In genomic region chr14:93017898-93018297, GRCh38 we compare ENCODE assay signal across 15 cellular contexts.
DNase-seq lines count a peak whose midpoint lies in the region; ATAC-seq and TF ChIP-seq lines count a peak whose summit lies in the region.
"Had no signal": no experiment of that assay in that cellular context is flagged by ENCODE, and none has a peak within 500 bp of the region (broad histone marks: within the 10 kb centered on the region; RNA-seq: fewer than 3 reads in every experiment).

No MANE protein-coding gene starts in this region.

- H3K36me3 ChIP-seq in body of pancreas (replicated peaks in 1 of 2; ENCODE audit: insufficient read depth in 1 of 2, low read depth in 2 of 2) (no peaks in the 10 kb centered on the region), sigmoid colon (peaks cover 0 to 17% (median 7%) of the 10 kb centered on the region in 4 donors)

- ATAC-seq in body of pancreas = no peak
- ATAC-seq in HG02763 (IDR thresholded peaks at IDR 0.05; ENCODE audit: unreplicated experiment) = no peak

- DNase-seq in G401 (ENCODE audit: low spot score) (peak; percentile 64), body of pancreas (no peak), sigmoid colon (no peak), NCI-H748 treated with DMSO at 0.1 percent for 48 hours (lab: John Stamatoyannopoulos, UW) (no peak), NCI-H2171 treated with DMSO at 0.1 percent for 48 hours (lab: John Stamatoyannopoulos, UW) (no peak), NCI-H128 (lab: John Stamatoyannopoulos, UW; ENCODE audit: unreplicated experiment) (no peak)
- DNase-seq: activated gamma-delta T cell; H7; NCI-H1436; stimulated activated CD4-positive, alpha-beta T cell treated with anti-CD3 and anti-CD28 coated beads, Interleukin-15, amount 100 ng/mL, for 24 hours; T-helper 1 cell; testis had no signal

- in situ Hi-C loops in G401 (cut with HindIII; ENCODE audit: low sequenced_read_pairs) = no loop called here

- TF ChIP-seq POLR2A in body of pancreas (IDR thresholded peaks at IDR 0.05) (no peak), sigmoid colon (IDR thresholded peaks at IDR 0.05) (no peak)

- H3K27me3 ChIP-seq in body of pancreas (no peaks in the 10 kb centered on the region), layer of hippocampus (ENCODE audit: control insufficient read depth, insufficient read depth, low read length) (no peaks in the 10 kb centered on the region), sigmoid colon (no peaks in the 10 kb centered on the region)
- H3K27me3 ChIP-seq: hepatocyte, testis had no signal

- H3K4me1 ChIP-seq in body of pancreas (peaks cover 45% of the 10 kb centered on the region), sigmoid colon (peaks cover 0 to 78% (median 65%) of the 10 kb centered on the region in 4 donors)

- intact Hi-C loops in body of pancreas (cut with DNase I) (no loop called here), sigmoid colon (cut with DNase I) (no loop called here)

- 82 to 92% methylated on average over 5 to 10 of the region's 10 CpGs for WGBS in body of pancreas, 2 donors
- WGBS in sigmoid colon, 2 donors = 94 to 97% methylated on average over 10 of the region's 10 CpGs

- TF ChIP-seq EP300 in sigmoid colon (IDR thresholded peaks at IDR 0.05) = no peak

- no peak overlapping the region for H3K4me3 ChIP-seq in body of pancreas
- H3K4me3 ChIP-seq in sigmoid colon = no peak overlapping the region
- H3K4me3 ChIP-seq: hepatocyte, testis had no signal

- peak overlapping the region in 3 of 4 donors; percentile 21 to 56 (median 50) for H3K27ac ChIP-seq in body of pancreas
- peak overlapping the region; percentile 97 for H3K27ac ChIP-seq in layer of hippocampus (ENCODE audit: low read depth, low read length)
- peak overlapping the region; percentile 77 to 87 (median 85) for H3K27ac ChIP-seq in sigmoid colon
- H3K27ac ChIP-seq: testis had no signal

- TF ChIP-seq CTCF in body of pancreas (IDR thresholded peaks at IDR 0.05) = no peak
- TF ChIP-seq CTCF in sigmoid colon (IDR thresholded peaks at IDR 0.05) = no peak

- H3K9me3 ChIP-seq in body of pancreas = no peaks in the 10 kb centered on the region
- no peaks in the 10 kb centered on the region for H3K9me3 ChIP-seq in sigmoid colon
- H3K9me3 ChIP-seq: testis had no signal
